Comparison of ENCODE assay signal across 8 cellular contexts in the genomic region with DNA sequence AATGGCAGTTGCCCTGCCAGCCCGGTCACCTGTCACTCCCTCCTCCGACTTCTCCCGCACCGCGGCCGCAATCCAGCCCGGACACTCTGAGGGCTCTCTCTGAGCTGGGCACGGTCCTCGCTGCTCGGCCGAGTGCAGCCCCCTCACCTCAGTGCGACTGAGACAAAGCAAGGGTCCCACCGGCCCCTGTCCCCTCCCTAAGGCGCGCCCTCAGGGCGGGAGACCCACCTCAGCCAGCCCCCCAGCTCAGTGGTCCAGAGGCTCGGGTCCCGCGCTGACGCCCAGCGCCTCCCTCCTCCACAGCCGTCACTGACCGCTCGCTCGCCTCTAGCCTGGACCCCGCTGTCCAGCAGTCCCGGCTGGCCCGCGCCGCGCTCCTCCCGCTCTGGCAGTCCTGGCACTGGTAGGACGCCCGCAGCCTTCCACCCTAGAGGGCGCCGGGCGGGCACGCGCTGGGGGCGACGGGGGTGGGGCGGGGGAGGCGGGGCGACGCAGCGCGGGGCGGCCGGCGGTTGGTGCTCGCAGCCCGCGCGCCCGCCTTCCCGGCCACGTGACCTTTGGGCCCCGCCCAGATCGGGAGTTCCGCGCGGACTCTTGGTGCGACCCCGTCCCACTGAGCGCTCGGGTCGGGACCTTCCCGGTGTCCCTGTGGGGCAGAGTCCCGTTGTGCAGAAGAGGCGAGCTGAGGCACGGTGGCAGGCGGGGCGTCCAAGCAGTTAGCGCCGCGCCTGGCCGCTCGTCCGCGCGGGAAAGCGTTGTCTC.
DNase-seq lines count a peak whose midpoint lies in the region; ATAC-seq lines count a peak whose summit lies in the region.

No MANE protein-coding gene starts in this region.

- H3K4me3 Mint-ChIP-seq in memory B cell: peak overlapping the region; percentile 82

- no peaks in the 10 kb centered on the region for H3K9me3 ChIP-seq in effector memory CD4-positive, alpha-beta T cell (ENCODE audit: control insufficient read depth, low read length)

- H3K4me3 ChIP-seq in effector memory CD4-positive, alpha-beta T cell (ENCODE audit: insufficient read depth, low read depth, low read length, poor library complexity, severe bottlenecking): peak overlapping the region; percentile 86

- DNase-seq in AML-193 (lab: John Stamatoyannopoulos, UW) (peak; percentile 69 to 70), GM19238 (ENCODE audit: insufficient read length, low spot score) (peak; percentile 81), NCI-H82 (lab: John Stamatoyannopoulos, UW) (peak; percentile 81), memory B cell (ENCODE audit: low spot score in 2 of 2) (peak; percentile 69 to 79)
- DNase-seq in activated CD8-positive, alpha-beta memory T cell treated with anti-CD3 and anti-CD28 coated beads for 1 hour (ENCODE audit: extremely low read depth in 1 of 2, low read depth in 1 of 2): peak; percentile 51 to 75
- DNase-seq in effector memory CD4-positive, alpha-beta T cell: peak; percentile 73 to 81 (median 75)
- DNase-seq in stimulated activated CD8-positive, alpha-beta memory T cell treated with anti-CD3 and anti-CD28 coated beads, Interleukin-12 subunit alpha, Interleukin-12 subunit beta, amount 100 ng/mL, for 1 hour (ENCODE audit: low read depth): peak; percentile 71

- H3K9me3 Mint-ChIP-seq in memory B cell: no peaks in the 10 kb centered on the region

- peak; percentile 83 for ATAC-seq in HG03460 (IDR thresholded peaks at IDR 0.05; ENCODE audit: unreplicated experiment)
- ATAC-seq in memory B cell (ENCODE audit: low read depth): peak; percentile 88

- H3K4me1 ChIP-seq in effector memory CD4-positive, alpha-beta T cell (ENCODE audit: control insufficient read depth, insufficient read depth, low read length, poor library complexity, severe bottlenecking): peaks cover 6% of the 10 kb centered on the region

- peaks cover 3% of the 10 kb centered on the region for H3K27me3 Mint-ChIP-seq in memory B cell

- H3K27ac ChIP-seq in effector memory CD4-positive, alpha-beta T cell (ENCODE audit: insufficient read depth, low read length, poor library complexity, severe bottlenecking): peak overlapping the region; percentile 11

- no peak overlapping the region for H3K27ac Mint-ChIP-seq in memory B cell

- H3K4me1 Mint-ChIP-seq in memory B cell: peaks cover 9% of the 10 kb centered on the region

- H3K27me3 ChIP-seq in effector memory CD4-positive, alpha-beta T cell (replicated peaks; ENCODE audit: control insufficient read depth, insufficient read depth, low read length, poor library complexity, severe bottlenecking): no peaks in the 10 kb centered on the region

- no peaks in the 10 kb centered on the region for H3K36me3 Mint-ChIP-seq in memory B cell

- H3K36me3 ChIP-seq in effector memory CD4-positive, alpha-beta T cell (ENCODE audit: control insufficient read depth, insufficient read depth, low read length): no peaks in the 10 kb centered on the region

Comparison
In these comparisons a context has a peak if more than half of its experiments do, and no peak if none do; other contexts are left out.
1. Peak in every context shown above with its lines: DNase-seq, ATAC-seq, H3K4me3 ChIP-seq and H3K27ac ChIP-seq.